Comparison of ENCODE assay signal across 1 cellular context in genomic region chr18:26017929-26018328, GRCh38.
TF ChIP-seq lines count a peak whose summit lies in the region.

No MANE protein-coding gene starts in this region.

TF ChIP-seq in K562, 482 proteins besides CTCF, POLR2A, EP300 and RAD21 (continued from another document):
- no peak for TF ChIP-seq ELK3 (CRISPR knock-in tag; IDR thresholded peaks at IDR 0.05)
- no peak for TF ChIP-seq ZNF507 (tag; conservative IDR thresholded peaks at IDR 0.05)
- TF ChIP-seq TAF15 (IDR thresholded peaks at IDR 0.05; ENCODE audit: low read depth, low read length), result no peak
